1 cellular context compared by ENCODE assay signal in the genomic region with DNA sequence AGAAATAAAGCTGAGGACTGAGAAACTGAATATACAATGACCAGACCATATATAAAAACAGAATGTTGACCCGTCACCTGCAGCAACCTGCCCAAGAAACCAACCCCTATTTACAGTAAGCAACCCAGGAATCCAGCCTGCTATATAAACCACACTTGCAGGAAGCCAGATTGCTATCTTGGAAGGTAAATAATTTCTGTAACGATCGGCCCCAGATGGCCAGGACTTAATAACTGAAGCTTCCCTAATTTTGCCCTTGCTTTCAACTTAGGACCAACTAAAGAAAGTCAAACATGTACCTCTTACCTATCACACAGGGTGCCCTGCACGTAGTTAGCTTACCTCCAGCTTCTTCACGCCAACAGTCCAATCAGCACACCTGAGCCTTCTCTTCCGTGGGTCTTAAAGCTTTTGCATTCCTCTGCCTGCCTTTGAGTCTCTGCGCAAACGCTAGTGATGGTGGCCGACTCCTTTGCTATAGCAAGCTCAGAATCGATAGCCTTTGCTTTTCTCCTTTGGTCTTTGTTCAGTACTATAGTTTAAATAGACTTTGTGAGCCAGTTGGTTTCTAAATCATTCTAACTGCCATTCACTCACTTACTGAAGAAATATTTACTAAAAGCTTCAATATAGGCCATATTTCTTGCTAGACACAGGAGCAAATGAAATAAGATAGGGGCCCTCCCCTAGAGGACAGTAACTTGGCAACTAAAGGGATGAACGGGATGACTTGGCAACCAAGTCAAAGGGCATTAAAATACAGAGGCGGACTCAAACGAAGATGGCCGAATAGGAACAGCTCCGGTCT.
TF ChIP-seq lines count a peak whose summit lies in the region.

No MANE protein-coding gene starts in this region.

TF ChIP-seq in K562, 482 proteins besides CTCF, POLR2A, EP300 and RAD21:
- TF ChIP-seq, protein P1, sequence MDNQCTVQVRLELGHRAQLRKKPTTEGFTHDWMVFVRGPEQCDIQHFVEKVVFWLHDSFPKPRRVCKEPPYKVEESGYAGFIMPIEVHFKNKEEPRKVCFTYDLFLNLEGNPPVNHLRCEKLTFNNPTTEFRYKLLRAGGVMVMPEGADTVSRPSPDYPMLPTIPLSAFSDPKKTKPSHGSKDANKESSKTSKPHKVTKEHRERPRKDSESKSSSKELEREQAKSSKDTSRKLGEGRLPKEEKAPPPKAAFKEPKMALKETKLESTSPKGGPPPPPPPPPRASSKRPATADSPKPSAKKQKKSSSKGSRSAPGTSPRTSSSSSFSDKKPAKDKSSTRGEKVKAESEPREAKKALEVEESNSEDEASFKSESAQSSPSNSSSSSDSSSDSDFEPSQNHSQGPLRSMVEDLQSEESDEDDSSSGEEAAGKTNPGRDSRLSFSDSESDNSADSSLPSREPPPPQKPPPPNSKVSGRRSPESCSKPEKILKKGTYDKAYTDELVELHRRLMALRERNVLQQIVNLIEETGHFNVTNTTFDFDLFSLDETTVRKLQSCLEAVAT (IDR thresholded peaks at IDR 0.05), result peak in 1 of 2 experiments; percentile 7; a peak in 1 of 4 replicates
- peak; percentile 48 for TF ChIP-seq RFX1 (IDR thresholded peaks at IDR 0.05)
- TF ChIP-seq TEAD4 (IDR thresholded peaks at IDR 0.05; ENCODE audit: low read length), result no peak
- no peak for TF ChIP-seq TEAD4 (CRISPR knock-in tag; IDR thresholded peaks at IDR 0.05; ENCODE audit: borderline replicate concordance)
TF ChIP-seq in K562: peak in this region for 2.
